16 cellular contexts compared by ENCODE assay signal in the genomic region with DNA sequence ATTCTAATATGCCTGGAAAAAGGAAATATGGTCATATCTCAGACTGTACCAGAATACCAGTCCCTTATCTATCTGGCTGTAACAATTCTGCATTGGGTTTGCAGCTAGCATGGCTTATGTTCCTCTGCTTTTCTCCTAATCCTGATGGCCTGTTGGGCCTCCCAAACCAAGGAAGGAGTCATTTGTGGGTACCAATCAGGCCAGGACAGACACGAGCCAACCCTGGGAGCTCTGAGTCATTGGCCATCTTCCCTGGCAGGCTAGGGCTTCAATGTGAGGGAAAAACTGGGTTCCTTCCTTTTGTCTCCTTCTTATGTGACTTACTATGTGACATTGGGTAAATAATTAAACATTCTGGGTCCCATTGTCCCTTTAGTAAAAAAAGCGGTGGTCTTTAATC. TPM values are rescaled to one million over a fixed set of nuclear protein-coding genes. Genes with fewer than 3 reads are reported as not detected.
"Had no signal": no experiment of that assay in that cellular context is flagged by ENCODE, and none has a peak within 500 bp of the region (broad histone marks: within the 10 kb centered on the region; RNA-seq: fewer than 3 reads in every experiment).

No MANE protein-coding gene starts in this region.

- H3K4me3 ChIP-seq: ascending aorta, neural progenitor cell, pancreas, thyroid gland, vagina had no signal

- H2AFZ ChIP-seq: neural progenitor cell had no signal

- H3K4me2 ChIP-seq: neural progenitor cell had no signal

- H3K4me1 ChIP-seq: ascending aorta, neural progenitor cell, pancreas, thyroid gland, vagina had no signal

- H3K27me3 ChIP-seq: ascending aorta, neural progenitor cell, pancreas, thyroid gland, vagina had no signal

- H3K27ac ChIP-seq: ascending aorta, neural progenitor cell, pancreas, thyroid gland, vagina, WERI-Rb-1 had no signal

- H3K36me3 ChIP-seq: neural progenitor cell had no signal

- DNase-seq: activated CD4-positive, alpha-beta memory T cell treated with anti-CD3 and anti-CD28 coated beads, Interleukin-2, amount 10 ng/mL, durations not matched to agents 7 days and 5 days; activated CD4-positive, alpha-beta T cell treated with anti-CD3 and anti-CD28 coated beads for 36 hours; activated CD8-positive, alpha-beta memory T cell treated with anti-CD3 and anti-CD28 coated beads, Interleukin-2, amount 50 U/mL, for 4 hours; activated naive CD4-positive, alpha-beta T cell treated with Interleukin-2 at 50 U/mL for 16 hours; activated naive CD8-positive, alpha-beta T cell treated with anti-CD3 and anti-CD28 coated beads, Interleukin-2, amount 50 U/mL, for 24 hours; hypothalamus; pancreas; stimulated activated CD4-positive, alpha-beta T cell treated with anti-CD3 and anti-CD28 coated beads, Interleukin-15, amount 100 ng/mL, for 24 hours; stimulated activated CD4-positive, alpha-beta T cell treated with anti-CD3 and anti-CD28 coated beads, Interleukin-4, amount 100 ng/mL, for 4 hours; T-helper 2 cell; thyroid gland; WERI-Rb-1 had no signal

- ATAC-seq: activated CD4-positive, alpha-beta T cell treated with anti-CD3 and anti-CD28 coated beads for 36 hours; activated naive CD8-positive, alpha-beta T cell treated with anti-CD3 and anti-CD28 coated beads, Interleukin-2, amount 50 U/mL, for 24 hours; pancreas had no signal

- H3K9me3 ChIP-seq: ascending aorta, pancreas, thyroid gland, vagina had no signal

- H3K9ac ChIP-seq: neural progenitor cell had no signal

RNA-seq across cellular contexts. Expression of a gene that starts 52.0 kb away (rescaled TPM):
- total RNA-seq: activated CD4-positive, alpha-beta memory T cell treated with anti-CD3 and anti-CD28 coated beads, Interleukin-2, amount 10 ng/mL, durations not matched to agents 7 days and 5 days; activated CD4-positive, alpha-beta T cell treated with anti-CD3 and anti-CD28 coated beads for 36 hours; activated T-helper 1 cell treated with anti-CD3 and anti-CD28 coated beads, Interleukin-12 subunit alpha, Interleukin-12 subunit beta, Interleukin-2, Interleukin-4 antibody, amounts not matched to agents 30 ng/mL and 10 ng/mL and 1 ng/mL, durations not matched to agents 14 hours and 24 hours and 36 hours; ascending aorta; vagina had no signal
